Comparison of ENCODE assay signal across 4 cellular contexts in genomic region chr10:70295321-70295720, GRCh38.
TF ChIP-seq lines count a peak whose summit lies in the region.

No MANE protein-coding gene starts in this region.

TF ChIP-seq in SK-N-SH, 30 proteins besides CTCF, POLR2A, EP300 and RAD21 (continued from another document):
- TF ChIP-seq ELF1 (IDR thresholded peaks at IDR 0.05) (no peak), NFIC (IDR thresholded peaks at IDR 0.05; ENCODE audit: borderline replicate concordance) (peak; percentile 18; the same call in 1 of the 2 replicates), CHD2 (IDR thresholded peaks at IDR 0.05; ENCODE audit: low read length, partially characterized antibody) (no peak), USF2 (IDR thresholded peaks at IDR 0.05; ENCODE audit: borderline replicate concordance, low read depth, low read length) (no peak)

TF ChIP-seq in SK-N-SH treated with all-trans-retinoic acid at 6 μM for 48 hours, 23 proteins besides CTCF, POLR2A, EP300 and RAD21 (continued from another document):
- TF ChIP-seq PPARA (CRISPR knock-in tag; IDR thresholded peaks at IDR 0.05; ENCODE audit: borderline replicate concordance) (no peak), ARNTL (CRISPR knock-in tag; IDR thresholded peaks at IDR 0.05; ENCODE audit: borderline replicate concordance, low read depth) (no peak), CREB5 (CRISPR knock-in tag; IDR thresholded peaks at IDR 0.05; ENCODE audit: low read depth) (no peak), CSDC2 (CRISPR knock-in tag; IDR thresholded peaks at IDR 0.05) (no peak), ZFP3 (CRISPR knock-in tag; IDR thresholded peaks at IDR 0.05) (no peak), ESRRG (CRISPR knock-in tag; IDR thresholded peaks at IDR 0.05) (no peak), ZNF8 (CRISPR knock-in tag; IDR thresholded peaks at IDR 0.05) (no peak), CSRNP3 (CRISPR knock-in tag; IDR thresholded peaks at IDR 0.05) (no peak), SNAI2 (CRISPR knock-in tag; IDR thresholded peaks at IDR 0.05) (no peak), BACH2 (CRISPR knock-in tag; IDR thresholded peaks at IDR 0.05; ENCODE audit: borderline replicate concordance) (no peak), TSHZ2 (CRISPR knock-in tag; IDR thresholded peaks at IDR 0.05) (no peak), GLIS3 (CRISPR knock-in tag; IDR thresholded peaks at IDR 0.05) (no peak), TCF4 (CRISPR knock-in tag; IDR thresholded peaks at IDR 0.05; ENCODE audit: borderline replicate concordance) (no peak), RARB (CRISPR knock-in tag; IDR thresholded peaks at IDR 0.05) (no peak), ZNF70 (CRISPR knock-in tag; IDR thresholded peaks at IDR 0.05) (no peak), ISL1 (CRISPR knock-in tag; IDR thresholded peaks at IDR 0.05) (no peak)

TF ChIP-seq in Ishikawa, 13 proteins besides CTCF, POLR2A, EP300 and RAD21:
- TF ChIP-seq TCF12 (IDR thresholded peaks at IDR 0.05; ENCODE audit: low read depth) (no peak), NFIC (IDR thresholded peaks at IDR 0.05) (peak; percentile 76)

TF ChIP-seq in K562, 482 proteins besides CTCF, POLR2A, EP300 and RAD21 (continued from another document):
- TF ChIP-seq NFIC (IDR thresholded peaks at IDR 0.05) (peak; percentile 87), NFIX (CRISPR knock-in tag; IDR thresholded peaks at IDR 0.05; ENCODE audit: low read depth) (peak; percentile 42; the same call in 1 of the 2 replicates)
